21 cellular contexts compared by ENCODE assay signal in genomic region chr18:70128271-70128670, GRCh38.
DNase-seq lines count a peak whose midpoint lies in the region; ATAC-seq, FAIRE-seq and TF ChIP-seq lines count a peak whose summit lies in the region.
"Had no signal": no experiment of that assay in that cellular context is flagged by ENCODE, and none has a peak within 500 bp of the region (broad histone marks: within the 10 kb centered on the region; RNA-seq: fewer than 3 reads in every experiment).

No MANE protein-coding gene starts in this region.

- TF ChIP-seq POLR2A in HepG2 (IDR thresholded peaks at IDR 0.05; ENCODE audit: insufficient read depth in 1 of 2, low read depth in 2 of 2, low read length in 2 of 2), result no peak
- TF ChIP-seq POLR2A in right lobe of liver (IDR thresholded peaks at IDR 0.05), result no peak

- TF ChIP-seq EP300 in HepG2 (IDR thresholded peaks at IDR 0.05; ENCODE audit: low read depth in 2 of 2, low read length in 2 of 2), result no peak
- TF ChIP-seq EP300 in HepG2 (CRISPR knock-in tag; IDR thresholded peaks at IDR 0.05; ENCODE audit: borderline replicate concordance), result no peak

- no peak overlapping the region for H2AFZ ChIP-seq in HepG2 (ENCODE audit: low read length)

- H3K79me2 ChIP-seq in HepG2 (ENCODE audit: insufficient read depth, low read length), result no peaks in the 10 kb centered on the region

- FAIRE-seq in HepG2 (lab: Jason Lieb, UNC), result no peak
- FAIRE-seq: A549, GM12878, GM12892, GM18507 had no signal

- intact Hi-C loops in HepG2 (cut with micrococcal nuclease; ENCODE audit: unreplicated experiment) (no loop called here), right lobe of liver (cut with DNase I) (no loop called here)

- H3K9me3 ChIP-seq in HepG2 (ENCODE audit: low read length) (no peaks in the 10 kb centered on the region), right lobe of liver (no peaks in the 10 kb centered on the region)
- H3K9me3 ChIP-seq in effector memory CD4-positive, alpha-beta T cell (ENCODE audit: control insufficient read depth, low read length), result no peaks in the 10 kb centered on the region
- H3K9me3 ChIP-seq: A549; BLaER1 treated with 17β-estradiol and CSF1 and Interleukin-3, amounts not matched to agents 10 nM and 100 nM; Caco-2 had no signal

- no peaks in the 10 kb centered on the region; a peak in 2 of 5 replicates for H3K36me3 ChIP-seq in HepG2 (replicated peaks in 1 of 2; ENCODE audit: control insufficient read depth in 1 of 2, insufficient read depth in 2 of 2, low read length in 2 of 2)
- H3K36me3 ChIP-seq in right lobe of liver, result no peaks in the 10 kb centered on the region
- peaks cover 8% of the 10 kb centered on the region for H3K36me3 ChIP-seq in effector memory CD4-positive, alpha-beta T cell (ENCODE audit: control insufficient read depth, insufficient read depth, low read length)

- H3K27ac ChIP-seq in HepG2 (ENCODE audit: extremely low read length, insufficient read depth, low read length) (no peak overlapping the region), right lobe of liver (no peak overlapping the region)
- no peak overlapping the region for H3K27ac ChIP-seq in effector memory CD4-positive, alpha-beta T cell (ENCODE audit: insufficient read depth, low read length, poor library complexity, severe bottlenecking)
- H3K27ac ChIP-seq: 22Rv1; A549; BLaER1 treated with 17β-estradiol and CSF1 and Interleukin-3, amounts not matched to agents 10 nM and 100 nM; C4-2B had no signal

- peak; percentile 31 for DNase-seq in NCI-H146 (lab: John Stamatoyannopoulos, UW)
- DNase-seq in NCI-H146 treated with DMSO at 0.1 percent for 48 hours (lab: John Stamatoyannopoulos, UW; ENCODE audit: unreplicated experiment), result no peak
- peak; percentile 52 for DNase-seq in HepG2 (ENCODE audit: low spot score)
- DNase-seq in right lobe of liver, result no peak
- DNase-seq in effector memory CD4-positive, alpha-beta T cell, result no peak
- DNase-seq: AML-193; Caco-2; Calu3; CD4-positive, alpha-beta T cell; CD8-positive, alpha-beta T cell; DMS79; DND-41; EL; GDM1 had no signal

- H3K4me1 ChIP-seq in HepG2 (ENCODE audit: insufficient read depth, low read length) (peaks cover 24% of the 10 kb centered on the region), right lobe of liver (no peaks in the 10 kb centered on the region)
- H3K4me1 ChIP-seq in effector memory CD4-positive, alpha-beta T cell (ENCODE audit: control insufficient read depth, insufficient read depth, low read length, poor library complexity, severe bottlenecking), result no peaks in the 10 kb centered on the region
- H3K4me1 ChIP-seq: BLaER1 treated with 17β-estradiol and CSF1 and Interleukin-3, amounts not matched to agents 10 nM and 100 nM; Caco-2 had no signal

- ATAC-seq in HepG2 (no peak), right lobe of liver (no peak)
- ATAC-seq: A549; CD8-positive, alpha-beta T cell; GM12878 had no signal

- BruUV-seq in HepG2 (replicated peaks; lab: Mats Ljungman, UMichigan), result no TSS peak

- POLR2A ChIA-PET in HepG2 (lab: Yijun Ruan, JAX), result no interaction called here

- H3K4me2 ChIP-seq in HepG2 (ENCODE audit: low read depth, low read length), result no peak overlapping the region
- H3K4me2 ChIP-seq: A549; BLaER1 treated with 17β-estradiol and CSF1 and Interleukin-3, amounts not matched to agents 10 nM and 100 nM had no signal

- H3K27me3 ChIP-seq in HepG2 (ENCODE audit: control insufficient read depth in 1 of 2, insufficient read depth in 2 of 2, low read length in 2 of 2) (no peaks in the 10 kb centered on the region), right lobe of liver (no peaks in the 10 kb centered on the region)
- no peaks in the 10 kb centered on the region for H3K27me3 ChIP-seq in effector memory CD4-positive, alpha-beta T cell (replicated peaks; ENCODE audit: control insufficient read depth, insufficient read depth, low read length, poor library complexity, severe bottlenecking)
- H3K27me3 ChIP-seq: BLaER1 treated with 17β-estradiol and CSF1 and Interleukin-3, amounts not matched to agents 10 nM and 100 nM had no signal

- in situ Hi-C loops in HepG2 (cut with HindIII; ENCODE audit: extremely low pct_ligation_motif_present, low pct_unique_long_range_greater_than_20kb), result no loop called here

- no peaks in the 10 kb centered on the region for H4K20me1 ChIP-seq in HepG2 (ENCODE audit: insufficient read depth, low read length)
- H4K20me1 ChIP-seq: BLaER1 treated with 17β-estradiol and CSF1 and Interleukin-3, amounts not matched to agents 10 nM and 100 nM had no signal

- WGBS in HepG2 (ENCODE audit: low lambda C conversion rate), result 78% methylated on average over 2 of the region's 2 CpGs
- 89% methylated on average over 2 of the region's 2 CpGs for WGBS in right lobe of liver (ENCODE audit: insufficient coverage, low coverage, low lambda C conversion rate, missing lambda C conversion rate)

- no peak for TF ChIP-seq CTCF in HepG2 (CRISPR knock-in tag; IDR thresholded peaks at IDR 0.05)
- TF ChIP-seq CTCF in right lobe of liver (IDR thresholded peaks at IDR 0.05), result no peak

- H3K4me3 ChIP-seq in HepG2 (replicated peaks in 1 of 3; ENCODE audit: insufficient read depth in 1 of 3, low read depth in 2 of 3, low read length in 3 of 3), result no peak overlapping the region
- no peak overlapping the region for H3K4me3 ChIP-seq in right lobe of liver
- H3K4me3 ChIP-seq in effector memory CD4-positive, alpha-beta T cell (ENCODE audit: insufficient read depth, low read depth, low read length, poor library complexity, severe bottlenecking), result no peak overlapping the region
- H3K4me3 ChIP-seq: A549; BLaER1 treated with 17β-estradiol and CSF1 and Interleukin-3, amounts not matched to agents 10 nM and 100 nM; GM12878 had no signal

- TF ChIP-seq RAD21 in HepG2 (CRISPR knock-in tag; IDR thresholded peaks at IDR 0.05), result no peak

- no peak overlapping the region for H3K9ac ChIP-seq in HepG2 (ENCODE audit: insufficient read depth, low read depth, low read length)
- H3K9ac ChIP-seq: BLaER1 treated with 17β-estradiol and CSF1 and Interleukin-3, amounts not matched to agents 10 nM and 100 nM had no signal

- CTCF ChIA-PET in HepG2 (lab: Yijun Ruan, JAX; ENCODE audit: low intra/inter-chr PET ratio, low total read pairs), result no interaction called here

TF ChIP-seq in HepG2, 621 proteins besides CTCF, POLR2A, EP300 and RAD21:
- TF ChIP-seq SOX13 (IDR thresholded peaks at IDR 0.05) (no peak), SOX13 (CRISPR knock-in tag; conservative IDR thresholded peaks at IDR 0.05 in 1 of 2, IDR thresholded peaks at IDR 0.05 in 1 of 2) (peak in 1 of 2 experiments; percentile 39; a peak in 1 of 4 replicates), FOXA3 (CRISPR knock-in tag; IDR thresholded peaks at IDR 0.05) (no peak), SIX4 (CRISPR knock-in tag; IDR thresholded peaks at IDR 0.05) (peak; percentile 79), ZNF781 (CRISPR knock-in tag; IDR thresholded peaks at IDR 0.05; ENCODE audit: borderline replicate concordance, not compliant biosample characterization) (no peak), SIX1 (CRISPR knock-in tag; IDR thresholded peaks at IDR 0.05; ENCODE audit: borderline replicate concordance) (0 out of 2 replicates have a peak, but pooled peaks have one; percentile 17), JUN (CRISPR knock-in tag; IDR thresholded peaks at IDR 0.05) (no peak), ZNF609 (CRISPR knock-in tag; IDR thresholded peaks at IDR 0.05; ENCODE audit: borderline replicate concordance) (no peak), TBX2 (CRISPR knock-in tag; IDR thresholded peaks at IDR 0.05; ENCODE audit: borderline replicate concordance) (no peak), ZNF446 (CRISPR knock-in tag; IDR thresholded peaks at IDR 0.05) (no peak), MEF2D (CRISPR knock-in tag; IDR thresholded peaks at IDR 0.05) (no peak), NR1H2 (CRISPR knock-in tag; IDR thresholded peaks at IDR 0.05; ENCODE audit: borderline replicate concordance, low read depth) (no peak), ZNF441 (CRISPR knock-in tag; IDR thresholded peaks at IDR 0.05; ENCODE audit: borderline replicate concordance) (no peak), ZNF644 (CRISPR knock-in tag; IDR thresholded peaks at IDR 0.05; ENCODE audit: low read depth) (peak; percentile 63; the same call in 1 of the 2 replicates)

Comparison
In these comparisons a context has a peak if more than half of its experiments do, and no peak if none do; other contexts are left out.
1. DNase-seq: peak in NCI-H146 (single experiment) and HepG2 (single experiment); none in NCI-H146 treated with DMSO at 0.1 percent for 48 hours (single experiment), right lobe of liver (0 of 3) and effector memory CD4-positive, alpha-beta T cell (0 of 3).